Comparison of ENCODE assay signal across 13 cellular contexts in genomic region chr9:132005896-132006295, GRCh38.
DNase-seq lines count a peak whose midpoint lies in the region; ATAC-seq, FAIRE-seq and TF ChIP-seq lines count a peak whose summit lies in the region.
"Had no signal": no experiment of that assay in that cellular context is flagged by ENCODE, and none has a peak within 500 bp of the region (broad histone marks: within the 10 kb centered on the region; RNA-seq: fewer than 3 reads in every experiment).

No MANE protein-coding gene starts in this region.

- H3K9me3 ChIP-seq in HUES48 (ENCODE audit: control insufficient read depth, insufficient read depth, low read length) (peaks cover 3% of the 10 kb centered on the region; the same call in 1 of the 2 replicates), iPS-20b (ENCODE audit: insufficient read depth, low read depth, low read length) (no peaks in the 10 kb centered on the region)
- H3K9me3 ChIP-seq: heart left ventricle had no signal

- ATAC-seq in HG03097 (IDR thresholded peaks at IDR 0.05; ENCODE audit: low FRiP score, unreplicated experiment) = no peak

- H3K36me3 ChIP-seq in HUES48 (ENCODE audit: control insufficient read depth, insufficient read depth, low read length) (no peaks in the 10 kb centered on the region), iPS-20b (ENCODE audit: insufficient read depth, low read depth, low read length) (no peaks in the 10 kb centered on the region)
- H3K36me3 ChIP-seq: heart left ventricle had no signal

- TF ChIP-seq CTCF in AG09309 (IDR thresholded peaks at IDR 0.05; ENCODE audit: control insufficient read depth, insufficient read depth, low read depth, low read length, missing control alignments) = peak; percentile 7

- H3K4me1 ChIP-seq in HUES48 (ENCODE audit: control insufficient read depth, insufficient read depth, low read length) = peaks cover 67% of the 10 kb centered on the region
- peaks cover 41% of the 10 kb centered on the region for H3K4me1 ChIP-seq in iPS-20b (ENCODE audit: insufficient read depth, low read length)

- H3K27ac ChIP-seq in HUES48 (ENCODE audit: low read depth, low read length) (peak overlapping the region; percentile 53), iPS-20b (ENCODE audit: low read length) (no peak overlapping the region)

- H3K27me3 ChIP-seq in HUES48 (ENCODE audit: control insufficient read depth, insufficient read depth, low read length) = no peaks in the 10 kb centered on the region
- H3K27me3 ChIP-seq in iPS-20b (ENCODE audit: insufficient read depth, low read length) = no peaks in the 10 kb centered on the region
- H3K27me3 ChIP-seq: heart left ventricle had no signal

- no peak for FAIRE-seq in HTR-8/SVneo (lab: Jason Lieb, UNC)
- FAIRE-seq: endothelial cell of umbilical vein had no signal

- no peak for DNase-seq in AG09309 (ENCODE audit: low read depth)
- DNase-seq in amniotic epithelial cell (ENCODE audit: low read depth) = peak; percentile 32
- DNase-seq in epidermal melanocyte (ENCODE audit: insufficient read length, low spot score) = no peak
- DNase-seq in SKM-1 (lab: John Stamatoyannopoulos, UW; ENCODE audit: unreplicated experiment) = no peak
- DNase-seq in HTR-8/SVneo (ENCODE audit: insufficient read length, low spot score) = no peak
- DNase-seq: heart left ventricle; midbrain; NCI-H2107; stimulated activated naive CD4-positive, alpha-beta T cell had no signal

- H3K4me3 ChIP-seq in AG09309 (ENCODE audit: control insufficient read depth, low read depth, low read length) (no peak overlapping the region), HUES48 (ENCODE audit: low read depth, low read length) (no peak overlapping the region), iPS-20b (ENCODE audit: low read length) (no peak overlapping the region)
- H3K4me3 ChIP-seq: heart left ventricle had no signal

- H3K9ac ChIP-seq in HUES48 (ENCODE audit: low read depth, low read length) (no peak overlapping the region), iPS-20b (ENCODE audit: low read depth, low read length) (peak overlapping the region; percentile 22; the same call in 1 of the 2 replicates)
